In genomic region chr2:218224206-218224605, GRCh38 we compare ENCODE assay signal across 15 cellular contexts. TPM values are rescaled to one million over a fixed set of nuclear protein-coding genes. Genes with fewer than 3 reads are reported as not detected.
DNase-seq lines count a peak whose midpoint lies in the region; ATAC-seq and TF ChIP-seq lines count a peak whose summit lies in the region.
"Had no signal": no experiment of that assay in that cellular context is flagged by ENCODE, and none has a peak within 500 bp of the region (broad histone marks: within the 10 kb centered on the region; RNA-seq: fewer than 3 reads in every experiment).

No MANE protein-coding gene starts in this region.

- no peak overlapping the region for H2BK20ac ChIP-seq in IMR-90 (ENCODE audit: low read depth, low read length)

- in situ Hi-C loops in IMR-90 (cut with MboI; ENCODE audit: low sequenced_read_pairs), result no loop called here

- no peaks in the 10 kb centered on the region for H3K27me3 ChIP-seq in CD4-positive, alpha-beta T cell (ENCODE audit: control insufficient read depth, insufficient read depth, low read length)
- no peaks in the 10 kb centered on the region for H3K27me3 ChIP-seq in IMR-90 (ENCODE audit: control insufficient read depth, insufficient read depth, low read length)
- H3K27me3 ChIP-seq in naive thymus-derived CD4-positive, alpha-beta T cell (ENCODE audit: control insufficient read depth in 2 of 2, insufficient read depth in 2 of 2, low read length in 2 of 2), result no peaks in the 10 kb centered on the region
- H3K27me3 ChIP-seq in vagina, result no peaks in the 10 kb centered on the region
- H3K27me3 ChIP-seq: BLaER1, brain microvascular endothelial cell, sigmoid colon had no signal

- peaks cover 21% of the 10 kb centered on the region for H3K9me1 ChIP-seq in IMR-90 (ENCODE audit: insufficient read depth, low read length)

- BruUV-seq in IMR-90 (replicated peaks; lab: Mats Ljungman, UMichigan), result no TSS peak

- peak overlapping the region; percentile 80 for H3K4me3 Mint-ChIP-seq in CD4-positive, alpha-beta T cell
- peak overlapping the region; percentile 88 for H3K4me3 Mint-ChIP-seq in activated naive CD8-positive, alpha-beta T cell treated with anti-CD3 and anti-CD28 coated beads, Interleukin-2, amount 10 ng/mL, durations not matched to agents 7 days and 5 days
- H3K4me3 Mint-ChIP-seq in naive thymus-derived CD4-positive, alpha-beta T cell, result peak overlapping the region; percentile 6 to 94 (median 62)

- H2BK5ac ChIP-seq in IMR-90 (ENCODE audit: low read depth, low read length, poor library complexity, severe bottlenecking), result no peak overlapping the region

- H3K9me3 Mint-ChIP-seq in CD4-positive, alpha-beta T cell, result no peaks in the 10 kb centered on the region
- H3K9me3 Mint-ChIP-seq in activated naive CD8-positive, alpha-beta T cell treated with anti-CD3 and anti-CD28 coated beads, Interleukin-2, amount 10 ng/mL, durations not matched to agents 7 days and 5 days, result no peaks in the 10 kb centered on the region
- H3K9me3 Mint-ChIP-seq in naive thymus-derived CD4-positive, alpha-beta T cell, result no peaks in the 10 kb centered on the region

- no peak overlapping the region for H2BK15ac ChIP-seq in IMR-90 (ENCODE audit: low read depth, low read length)

- H3K79me1 ChIP-seq in IMR-90 (ENCODE audit: low read depth in 1 of 2, low read length in 2 of 2), result peaks cover 9 to 56% of the 10 kb centered on the region in 2 experiments; a peak in 3 of 4 replicates

- H3K27ac ChIP-seq in CD4-positive, alpha-beta T cell (ENCODE audit: low read depth, low read length), result peak overlapping the region; percentile 45
- H3K27ac ChIP-seq in IMR-90 (ENCODE audit: insufficient read depth, low read length), result no peak overlapping the region
- peak overlapping the region; percentile 59 for H3K27ac ChIP-seq in naive thymus-derived CD4-positive, alpha-beta T cell (ENCODE audit: low read depth, low read length)
- H3K27ac ChIP-seq in vagina, result no peak overlapping the region
- H3K27ac ChIP-seq: BLaER1, brain microvascular endothelial cell, sigmoid colon had no signal

- H4K8ac ChIP-seq in IMR-90 (ENCODE audit: low read depth in 2 of 2, low read length in 2 of 2), result no peak overlapping the region

- no peak overlapping the region for H3K4me2 ChIP-seq in IMR-90 (ENCODE audit: low read depth, low read length)
- H3K4me2 ChIP-seq: BLaER1 had no signal

- H3K27ac Mint-ChIP-seq in CD4-positive, alpha-beta T cell, result peak overlapping the region; percentile 96
- peak overlapping the region; percentile 76 for H3K27ac Mint-ChIP-seq in activated naive CD8-positive, alpha-beta T cell treated with anti-CD3 and anti-CD28 coated beads, Interleukin-2, amount 10 ng/mL, durations not matched to agents 7 days and 5 days
- H3K27ac Mint-ChIP-seq in naive thymus-derived CD4-positive, alpha-beta T cell, result peak overlapping the region; percentile 80 to 98 (median 92)

- peaks cover 93% of the 10 kb centered on the region for H3K4me1 Mint-ChIP-seq in CD4-positive, alpha-beta T cell (ENCODE audit: low read depth)
- peaks cover 86% of the 10 kb centered on the region for H3K4me1 Mint-ChIP-seq in activated naive CD8-positive, alpha-beta T cell treated with anti-CD3 and anti-CD28 coated beads, Interleukin-2, amount 10 ng/mL, durations not matched to agents 7 days and 5 days
- peaks cover 68 to 98% (median 91%) of the 10 kb centered on the region in 7 donors for H3K4me1 Mint-ChIP-seq in naive thymus-derived CD4-positive, alpha-beta T cell

- no peak overlapping the region for H3K4ac ChIP-seq in IMR-90 (ENCODE audit: low read depth, low read length)

- no peak overlapping the region for H4K91ac ChIP-seq in IMR-90 (ENCODE audit: insufficient read depth, low read depth, low read length)

- H3K56ac ChIP-seq in IMR-90 (ENCODE audit: extremely low read depth, insufficient read depth, low read length), result no peak overlapping the region

- H2AK5ac ChIP-seq in IMR-90 (ENCODE audit: low read depth, low read length), result no peak overlapping the region

- no CpG with 5 or more reads among the region's 1 CpG for WGBS in IMR-90 (ENCODE audit: extremely low coverage in 2 of 2, insufficient read length in 1 of 2), 2 experiments

- H3K9me3 ChIP-seq in CD4-positive, alpha-beta T cell (ENCODE audit: control insufficient read depth, low read length), result no peaks in the 10 kb centered on the region
- H3K9me3 ChIP-seq in IMR-90 (ENCODE audit: control insufficient read depth, insufficient read depth, low read length), result no peaks in the 10 kb centered on the region
- no peaks in the 10 kb centered on the region for H3K9me3 ChIP-seq in naive thymus-derived CD4-positive, alpha-beta T cell (ENCODE audit: control insufficient read depth in 2 of 3, low read length in 3 of 3)
- no peaks in the 10 kb centered on the region for H3K9me3 ChIP-seq in vagina
- H3K9me3 ChIP-seq: BLaER1, sigmoid colon had no signal

- no peak overlapping the region for H2AK9ac ChIP-seq in IMR-90 (replicated peaks; ENCODE audit: low read depth, low read length, poor library complexity)

- no peak overlapping the region for H3K18ac ChIP-seq in IMR-90 (ENCODE audit: low read depth, low read length)

- no peak overlapping the region for H3K9ac ChIP-seq in IMR-90 (ENCODE audit: low read depth, low read length)
- H3K9ac ChIP-seq: BLaER1 had no signal

- DNase-seq in CD4-positive, alpha-beta T cell, result no peak
- peak; percentile 55 for DNase-seq in IMR-90
- DNase-seq in activated naive CD8-positive, alpha-beta T cell treated with anti-CD3 and anti-CD28 coated beads, Interleukin-2, amount 10 ng/mL, durations not matched to agents 7 days and 5 days, result no peak
- DNase-seq in naive thymus-derived CD4-positive, alpha-beta T cell, result no peak
- no peak for DNase-seq in NOMO-1 (lab: John Stamatoyannopoulos, UW; ENCODE audit: unreplicated experiment in 2 of 2)
- no peak for DNase-seq in vagina (ENCODE audit: extremely low spot score in 2 of 2)
- no peak for DNase-seq in DMS 273 (lab: John Stamatoyannopoulos, UW; ENCODE audit: unreplicated experiment)
- DNase-seq: brain microvascular endothelial cell, kidney, NCI-H446 treated with DMSO at 0.1 percent for 48 hours, sigmoid colon, substantia nigra had no signal

- H4K20me1 ChIP-seq in IMR-90 (ENCODE audit: insufficient read depth, low read length), result peaks cover 73% of the 10 kb centered on the region

- TF ChIP-seq RAD21 in IMR-90 (IDR thresholded peaks at IDR 0.05; ENCODE audit: low read length), result no peak

- intact Hi-C loops in CD4-positive, alpha-beta T cell (cut with DNase I, micrococcal nuclease), result loop anchor here in 1 of 2 experiments (5.0 kb wide), 2 partner anchors 37 to 173 kb away; partner anchors contain the start of gene CTDSP1
- intact Hi-C loops in IMR-90 (cut with micrococcal nuclease), result no loop called here
- intact Hi-C loops in naive thymus-derived CD4-positive, alpha-beta T cell (cut with micrococcal nuclease), result loop anchor here in 1 of 2 donors (10.0 kb wide), 1 partner anchor 1719 kb away; no protein-coding TSS in a partner anchor
- intact Hi-C loops in vagina (cut with DNase I), result no loop called here

- H3K4me3 ChIP-seq in IMR-90 (ENCODE audit: insufficient read depth, low read depth, low read length) (no peak overlapping the region), vagina (no peak overlapping the region)
- H3K4me3 ChIP-seq in naive thymus-derived CD4-positive, alpha-beta T cell (ENCODE audit: low read length), result no peak overlapping the region
- H3K4me3 ChIP-seq: BLaER1, sigmoid colon had no signal

- H3K14ac ChIP-seq in IMR-90 (replicated peaks; ENCODE audit: low read depth, low read length), result no peak overlapping the region

- H2BK120ac ChIP-seq in IMR-90 (ENCODE audit: low read depth, low read length), result no peak overlapping the region

- CTCF ChIA-PET in CD4-positive, alpha-beta T cell (lab: Charles Lee), result interaction anchor here (0.9 to 2.5 kb wide), 2 partner anchors 33 to 46 kb away, joined by 3 to 10 read pairs; partner anchors contain the start of genes AAMP and PNKD
- CTCF ChIA-PET in IMR-90 (lab: Yijun Ruan, JAX), result no interaction called here
- CTCF ChIA-PET in naive thymus-derived CD4-positive, alpha-beta T cell (lab: Charles Lee), result interaction anchor here (1.2 kb wide), 1 partner anchor 48 kb away, joined by 3 read pairs; no protein-coding TSS in a partner anchor

- H2AFZ ChIP-seq in IMR-90 (replicated peaks; ENCODE audit: low read length, poor library complexity), result no peak overlapping the region

- dilution Hi-C loops in IMR-90 (cut with HindIII; ENCODE audit: low sequenced_read_pairs, unreplicated experiment), result no loop called here

- no peak for TF ChIP-seq POLR2A in IMR-90 (IDR thresholded peaks at IDR 0.05; ENCODE audit: low read depth, low read length)
- TF ChIP-seq POLR2A in vagina (IDR thresholded peaks at IDR 0.05), result no peak

- POLR2A ChIA-PET in CD4-positive, alpha-beta T cell (lab: Charles Lee), result interaction anchor here (7.8 kb wide), 1 partner anchor 6 kb away, joined by 64 read pairs; the partner anchor contains the start of gene ARPC2
- POLR2A ChIA-PET in IMR-90 (lab: Charles Lee; ENCODE audit: unreplicated experiment), result no interaction called here
- POLR2A ChIA-PET in activated naive CD8-positive, alpha-beta T cell treated with anti-CD3 and anti-CD28 coated beads, Interleukin-2, amount 10 ng/mL, durations not matched to agents 7 days and 5 days (lab: Charles Lee), result interaction anchor here (1.0 to 3.0 kb wide), 2 partner anchors 8 to 10 kb away, joined by 3 to 29 read pairs; partner anchors contain the start of gene ARPC2
- POLR2A ChIA-PET in naive thymus-derived CD4-positive, alpha-beta T cell (lab: Charles Lee), result interaction anchor here (0.6 to 1.5 kb wide), 3 partner anchors 12 to 47 kb away, joined by 3 to 4 read pairs (median 3); partner anchors contain the start of gene PNKD

- peaks cover 94% of the 10 kb centered on the region for H3K36me3 Mint-ChIP-seq in CD4-positive, alpha-beta T cell (ENCODE audit: low read depth)
- peaks cover 70% of the 10 kb centered on the region for H3K36me3 Mint-ChIP-seq in activated naive CD8-positive, alpha-beta T cell treated with anti-CD3 and anti-CD28 coated beads, Interleukin-2, amount 10 ng/mL, durations not matched to agents 7 days and 5 days
- peaks cover 10 to 61% (median 31%) of the 10 kb centered on the region in 5 donors for H3K36me3 Mint-ChIP-seq in naive thymus-derived CD4-positive, alpha-beta T cell

- peaks cover 32% of the 10 kb centered on the region for H3K36me3 ChIP-seq in IMR-90 (ENCODE audit: control insufficient read depth, insufficient read depth, low read length)
- peaks cover 0 to 37% (median 7%) of the 10 kb centered on the region in 3 experiments for H3K36me3 ChIP-seq in naive thymus-derived CD4-positive, alpha-beta T cell (ENCODE audit: control insufficient read depth in 2 of 3, insufficient read depth in 3 of 3, low read length in 3 of 3)
- peaks cover 0 to 36% of the 10 kb centered on the region in 2 donors for H3K36me3 ChIP-seq in vagina

- TF ChIP-seq CTCF in CD4-positive, alpha-beta T cell (IDR thresholded peaks at IDR 0.05), result no peak
- no peak for TF ChIP-seq CTCF in IMR-90 (conservative IDR thresholded peaks at IDR 0.05; ENCODE audit: low read depth, low read length)
- no peak for TF ChIP-seq CTCF in vagina (IDR thresholded peaks at IDR 0.05)

- H3K23ac ChIP-seq in IMR-90 (ENCODE audit: low read depth, low read length), result no peak overlapping the region

- ATAC-seq in CD4-positive, alpha-beta T cell (ENCODE audit: poor library complexity), result no peak
- ATAC-seq in IMR-90 (ENCODE audit: low read depth), result peak; percentile 33; the same call in 1 of the 2 replicates
- ATAC-seq in activated naive CD8-positive, alpha-beta T cell treated with anti-CD3 and anti-CD28 coated beads, Interleukin-2, amount 10 ng/mL, durations not matched to agents 7 days and 5 days (ENCODE audit: low read depth), result no peak
- ATAC-seq in naive thymus-derived CD4-positive, alpha-beta T cell, result no peak
- ATAC-seq in activated CD4-positive, CD25-positive, alpha-beta regulatory T cell treated with anti-CD3 and anti-CD28 coated beads, Interleukin-2, amount 50 U/mL, for 24 hours, result no peak

- no peaks in the 10 kb centered on the region for H3K27me3 Mint-ChIP-seq in CD4-positive, alpha-beta T cell
- H3K27me3 Mint-ChIP-seq in activated naive CD8-positive, alpha-beta T cell treated with anti-CD3 and anti-CD28 coated beads, Interleukin-2, amount 10 ng/mL, durations not matched to agents 7 days and 5 days, result no peaks in the 10 kb centered on the region
- no peaks in the 10 kb centered on the region for H3K27me3 Mint-ChIP-seq in naive thymus-derived CD4-positive, alpha-beta T cell

- H3K4me1 ChIP-seq in IMR-90 (ENCODE audit: control insufficient read depth, insufficient read depth, low read length), result peaks cover 22% of the 10 kb centered on the region
- H3K4me1 ChIP-seq in naive thymus-derived CD4-positive, alpha-beta T cell (ENCODE audit: control insufficient read depth in 2 of 2, insufficient read depth in 2 of 2, low read length in 2 of 2), result peaks cover 75 to 84% of the 10 kb centered on the region in 2 donors
- H3K4me1 ChIP-seq in vagina, result peaks cover 70% of the 10 kb centered on the region

- no peak overlapping the region for H4K5ac ChIP-seq in IMR-90 (ENCODE audit: low read depth, low read length)

RNA-seq across cellular contexts. Expression of gene ARPC2, which starts 7.2 kb away (rescaled TPM):
- total RNA-seq in CD4-positive, alpha-beta T cell, result 100 to 1,000 TPM; 448 to 452 TPM
- total RNA-seq in IMR-90 (2012; rRNA removed) (635 and 696 TPM in 2 replicates), vagina (284 TPM)
- polyA plus RNA-seq in IMR-90 (2012; rRNA removed), result 544 and 561 TPM in 2 replicates
- 259 and 280 TPM in 2 replicates for polyA plus RNA-seq in IMR-90 (2012; cell fraction: cytosol; rRNA removed)
- polyA plus RNA-seq in IMR-90 (2012; cell fraction: nucleus; rRNA removed; ENCODE audit: low replicate concordance), result 120 and 334 TPM in 2 replicates
- total RNA-seq in activated naive CD8-positive, alpha-beta T cell treated with anti-CD3 and anti-CD28 coated beads, Interleukin-2, amount 10 ng/mL, durations not matched to agents 7 days and 5 days, result 100 to 1,000 TPM; 707 to 735 TPM
- total RNA-seq in naive thymus-derived CD4-positive, alpha-beta T cell, result 100 to 1,000 TPM; 330 to 694 (median 368) TPM
- 100 to 1,000 TPM; 628 to 638 TPM for polyA plus RNA-seq in naive thymus-derived CD4-positive, alpha-beta T cell

RNA-seq across cellular contexts. Expression of gene GPBAR1, which starts 36.6 kb away (rescaled TPM):
- total RNA-seq in CD4-positive, alpha-beta T cell, result 1 to 10 TPM; 1.6 to 1.8 TPM
- under 0.01 TPM in 1 of 2 replicates, not detected in the other for total RNA-seq in IMR-90 (2012; rRNA removed)
- polyA plus RNA-seq in IMR-90 (2012; rRNA removed), result 0.13 and 0.21 TPM in 2 replicates
- 0.05 and 0.13 TPM in 2 replicates for polyA plus RNA-seq in IMR-90 (2012; cell fraction: cytosol; rRNA removed)
- polyA plus RNA-seq in IMR-90 (2012; cell fraction: nucleus; rRNA removed; ENCODE audit: low replicate concordance), result 0.56 and 2.4 TPM in 2 replicates
- total RNA-seq in activated naive CD8-positive, alpha-beta T cell treated with anti-CD3 and anti-CD28 coated beads, Interleukin-2, amount 10 ng/mL, durations not matched to agents 7 days and 5 days, result under 1 TPM; 0.71 to 0.72 TPM
- 10 to 100 TPM in 1 of 5 experiments, 1 to 10 TPM in 3, under 1 TPM in 1; 0.80 to 12.9 (median 1.9) TPM for total RNA-seq in naive thymus-derived CD4-positive, alpha-beta T cell
- polyA plus RNA-seq in naive thymus-derived CD4-positive, alpha-beta T cell, result under 1 TPM; 0.15 to 0.27 TPM
- 8.1 TPM for total RNA-seq in vagina
- total RNA-seq: G401 had no signal

RNA-seq across cellular contexts. Expression of gene AAMP, which starts 45.7 kb away (rescaled TPM):
- 10 to 100 TPM; 40.2 to 42.5 TPM for total RNA-seq in CD4-positive, alpha-beta T cell
- 112 and 118 TPM in 2 replicates for total RNA-seq in IMR-90 (2012; rRNA removed)
- 104 and 108 TPM in 2 replicates for polyA plus RNA-seq in IMR-90 (2012; rRNA removed)
- 132 and 175 TPM in 2 replicates for polyA plus RNA-seq in IMR-90 (2012; cell fraction: cytosol; rRNA removed)
- 140 and 213 TPM in 2 replicates for polyA plus RNA-seq in IMR-90 (2012; cell fraction: nucleus; rRNA removed; ENCODE audit: low replicate concordance)
- 10 to 100 TPM; 45.2 to 51.7 TPM for total RNA-seq in activated naive CD8-positive, alpha-beta T cell treated with anti-CD3 and anti-CD28 coated beads, Interleukin-2, amount 10 ng/mL, durations not matched to agents 7 days and 5 days
- 10 to 100 TPM; 54.1 to 67.0 (median 61.2) TPM for total RNA-seq in naive thymus-derived CD4-positive, alpha-beta T cell
- polyA plus RNA-seq in naive thymus-derived CD4-positive, alpha-beta T cell, result 100 to 1,000 TPM in 1 of 2 donors, 10 to 100 TPM in 1; 98.6 to 108 TPM
- total RNA-seq in vagina, result 106 TPM

RNA-seq across cellular contexts. Expression of gene PNKD, which starts 46.1 kb away (rescaled TPM):
- 10 to 100 TPM in 1 of 2 experiments, 1 to 10 TPM in 1; 9.2 to 10.6 TPM for total RNA-seq in CD4-positive, alpha-beta T cell
- total RNA-seq in IMR-90 (2012; rRNA removed) (19.2 and 22.2 TPM in 2 replicates), vagina (28.7 TPM)
- 68.5 and 70.1 TPM in 2 replicates for polyA plus RNA-seq in IMR-90 (2012; rRNA removed)
- polyA plus RNA-seq in IMR-90 (2012; cell fraction: cytosol; rRNA removed), result 86.1 and 87.9 TPM in 2 replicates
- polyA plus RNA-seq in IMR-90 (2012; cell fraction: nucleus; rRNA removed; ENCODE audit: low replicate concordance), result 29.9 and 38.4 TPM in 2 replicates
- total RNA-seq in activated naive CD8-positive, alpha-beta T cell treated with anti-CD3 and anti-CD28 coated beads, Interleukin-2, amount 10 ng/mL, durations not matched to agents 7 days and 5 days, result 10 to 100 TPM; 33.9 to 36.3 TPM
- 10 to 100 TPM; 18.5 to 38.4 (median 25.2) TPM for total RNA-seq in naive thymus-derived CD4-positive, alpha-beta T cell
- 100 to 1,000 TPM in 1 of 2 donors, 10 to 100 TPM in 1; 92.2 to 108 TPM for polyA plus RNA-seq in naive thymus-derived CD4-positive, alpha-beta T cell

RNA-seq across cellular contexts. Expression of gene CXCR1, which starts 57.4 kb away (rescaled TPM):
- total RNA-seq in CD4-positive, alpha-beta T cell, result under 1 TPM in 1 of 2 experiments, not detected in 1; 0.08 TPM
- total RNA-seq in IMR-90 (2012; rRNA removed), result not detected in 2 replicates
- not detected in 2 replicates for polyA plus RNA-seq in IMR-90 (2012; rRNA removed)
- polyA plus RNA-seq in IMR-90 (2012; cell fraction: cytosol; rRNA removed), result not detected in 2 replicates
- polyA plus RNA-seq in IMR-90 (2012; cell fraction: nucleus; rRNA removed; ENCODE audit: low replicate concordance), result not detected in 2 replicates
- total RNA-seq in activated naive CD8-positive, alpha-beta T cell treated with anti-CD3 and anti-CD28 coated beads, Interleukin-2, amount 10 ng/mL, durations not matched to agents 7 days and 5 days, result under 1 TPM; 0.14 to 0.19 TPM
- 1 to 10 TPM in 1 of 5 experiments, under 1 TPM in 2, not detected in 2; 0.16 to 1.0 (median 0.29) TPM for total RNA-seq in naive thymus-derived CD4-positive, alpha-beta T cell
- under 1 TPM in 1 of 2 donors, not detected in 1; 0.20 TPM for polyA plus RNA-seq in naive thymus-derived CD4-positive, alpha-beta T cell
- total RNA-seq in vagina, result 0.49 TPM
- total RNA-seq: G401, sigmoid colon had no signal

Comparison
In these comparisons a context has a peak if more than half of its experiments do, and no peak if none do; other contexts are left out.
1. H3K27ac ChIP-seq: peak in CD4-positive, alpha-beta T cell (single experiment) and naive thymus-derived CD4-positive, alpha-beta T cell (single experiment); none in IMR-90 (single experiment) and vagina (single experiment).
2. Peak in every context shown above with its lines, with median percentiles within 50 percentile points of each other: H3K27ac Mint-ChIP-seq and H3K4me3 Mint-ChIP-seq.